In the genomic region with DNA sequence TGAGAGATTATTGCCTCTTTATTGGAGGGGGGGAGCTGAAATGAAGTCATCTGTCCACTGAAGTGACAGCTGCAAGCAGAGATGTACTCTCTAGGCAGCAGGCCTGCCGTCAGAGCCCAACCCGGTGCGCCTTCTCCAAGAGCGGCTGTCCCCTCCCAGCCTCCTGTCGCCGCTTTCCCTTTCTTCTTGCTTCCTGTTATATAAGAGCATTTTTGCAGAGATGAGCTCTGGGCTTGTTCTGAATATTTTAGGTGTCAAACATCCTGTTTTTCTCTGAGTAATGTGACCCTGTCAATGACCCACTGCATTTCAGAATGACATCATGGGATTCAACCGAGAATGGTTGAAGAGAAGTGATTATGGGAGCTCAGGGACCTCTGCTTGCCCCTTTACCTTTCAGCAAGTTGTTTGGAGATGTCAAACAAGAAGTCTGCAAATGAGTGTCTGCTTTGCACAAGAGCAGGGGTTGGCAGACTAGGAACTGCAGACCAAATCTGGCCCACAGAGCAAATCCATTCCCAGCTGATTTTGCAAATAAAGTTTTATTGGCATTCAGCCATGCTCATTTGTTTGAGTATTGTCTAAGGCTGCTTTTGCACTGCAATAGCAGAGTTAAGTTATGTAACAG, we compare ENCODE assay signal across 8 cellular contexts.
DNase-seq lines count a peak whose midpoint lies in the region; ATAC-seq and TF ChIP-seq lines count a peak whose summit lies in the region.

No MANE protein-coding gene starts in this region.

- peaks cover 2% of the 10 kb centered on the region for H3K27me3 Mint-ChIP-seq in activated CD8-positive, alpha-beta T cell treated with anti-CD3 and anti-CD28 coated beads, Interleukin-2, amount 10 ng/mL, durations not matched to agents 7 days and 5 days (ENCODE audit: low read depth)
- H3K27me3 Mint-ChIP-seq in natural killer cell (ENCODE audit: low read depth in 2 of 2), result peaks cover 0 to 8% of the 10 kb centered on the region in 2 donors
- peaks cover 3% of the 10 kb centered on the region for H3K27me3 Mint-ChIP-seq in mesothelial cell of epicardium (ENCODE audit: low read depth)

- H3K4me1 Mint-ChIP-seq in activated CD8-positive, alpha-beta T cell treated with anti-CD3 and anti-CD28 coated beads, Interleukin-2, amount 10 ng/mL, durations not matched to agents 7 days and 5 days (ENCODE audit: low read depth), result peaks cover 17% of the 10 kb centered on the region
- peaks cover under 1% of the 10 kb centered on the region for H3K4me1 Mint-ChIP-seq in stimulated activated effector memory CD8-positive, alpha-beta T cell treated with anti-CD3 and anti-CD28 coated beads, Interleukin-12 subunit alpha, Interleukin-12 subunit beta, amount 100 ng/mL, for 72 hours
- H3K4me1 Mint-ChIP-seq in natural killer cell (peaks cover 0 to under 1% of the 10 kb centered on the region in 2 donors), mesothelial cell of epicardium (no peaks in the 10 kb centered on the region)

- POLR2A ChIA-PET in activated CD8-positive, alpha-beta T cell treated with anti-CD3 and anti-CD28 coated beads, Interleukin-2, amount 10 ng/mL, durations not matched to agents 7 days and 5 days (lab: Charles Lee), result no interaction called here

- peak overlapping the region; percentile 26 for H3K27ac Mint-ChIP-seq in activated CD8-positive, alpha-beta T cell treated with anti-CD3 and anti-CD28 coated beads, Interleukin-2, amount 10 ng/mL, durations not matched to agents 7 days and 5 days
- no peak overlapping the region for H3K27ac Mint-ChIP-seq in stimulated activated effector memory CD8-positive, alpha-beta T cell treated with anti-CD3 and anti-CD28 coated beads, Interleukin-12 subunit alpha, Interleukin-12 subunit beta, amount 100 ng/mL, for 72 hours
- no peak overlapping the region for H3K27ac Mint-ChIP-seq in natural killer cell
- no peak overlapping the region for H3K27ac Mint-ChIP-seq in mesothelial cell of epicardium

- CTCF ChIA-PET in activated CD8-positive, alpha-beta T cell treated with anti-CD3 and anti-CD28 coated beads, Interleukin-2, amount 10 ng/mL, durations not matched to agents 7 days and 5 days (lab: Charles Lee), result interaction anchor here (1.1 to 1.2 kb wide), 2 partner anchors 37 to 97 kb away, joined by 4 to 6 read pairs; no protein-coding TSS in a partner anchor

- no peaks in the 10 kb centered on the region for H3K9me3 Mint-ChIP-seq in activated CD8-positive, alpha-beta T cell treated with anti-CD3 and anti-CD28 coated beads, Interleukin-2, amount 10 ng/mL, durations not matched to agents 7 days and 5 days (ENCODE audit: insufficient read depth)
- no peaks in the 10 kb centered on the region for H3K9me3 Mint-ChIP-seq in stimulated activated effector memory CD8-positive, alpha-beta T cell treated with anti-CD3 and anti-CD28 coated beads, Interleukin-12 subunit alpha, Interleukin-12 subunit beta, amount 100 ng/mL, for 72 hours
- no peaks in the 10 kb centered on the region for H3K9me3 Mint-ChIP-seq in natural killer cell
- peaks cover 8% of the 10 kb centered on the region for H3K9me3 Mint-ChIP-seq in mesothelial cell of epicardium

- H3K4me3 Mint-ChIP-seq in activated CD8-positive, alpha-beta T cell treated with anti-CD3 and anti-CD28 coated beads, Interleukin-2, amount 10 ng/mL, durations not matched to agents 7 days and 5 days, result no peak overlapping the region
- no peak overlapping the region for H3K4me3 Mint-ChIP-seq in stimulated activated effector memory CD8-positive, alpha-beta T cell treated with anti-CD3 and anti-CD28 coated beads, Interleukin-12 subunit alpha, Interleukin-12 subunit beta, amount 100 ng/mL, for 72 hours
- H3K4me3 Mint-ChIP-seq in natural killer cell (no peak overlapping the region), mesothelial cell of epicardium (no peak overlapping the region)

- H3K36me3 Mint-ChIP-seq in activated CD8-positive, alpha-beta T cell treated with anti-CD3 and anti-CD28 coated beads, Interleukin-2, amount 10 ng/mL, durations not matched to agents 7 days and 5 days (ENCODE audit: low read depth), result no peaks in the 10 kb centered on the region
- H3K36me3 Mint-ChIP-seq in stimulated activated effector memory CD8-positive, alpha-beta T cell treated with anti-CD3 and anti-CD28 coated beads, Interleukin-12 subunit alpha, Interleukin-12 subunit beta, amount 100 ng/mL, for 72 hours, result no peaks in the 10 kb centered on the region
- H3K36me3 Mint-ChIP-seq in natural killer cell, result no peaks in the 10 kb centered on the region
- no peaks in the 10 kb centered on the region for H3K36me3 Mint-ChIP-seq in mesothelial cell of epicardium

- DNase-seq in NCI-H748 (lab: John Stamatoyannopoulos, UW; ENCODE audit: unreplicated experiment) (peak; percentile 12), NCI-H748 treated with DMSO at 0.1 percent for 48 hours (lab: John Stamatoyannopoulos, UW) (no peak), cardiac septum (ENCODE audit: low spot score) (peak; percentile 76), natural killer cell (no peak), mesothelial cell of epicardium (ENCODE audit: low spot score in 2 of 2, unreplicated experiment in 2 of 2) (no peak)
- peak; percentile 30 for DNase-seq in activated CD8-positive, alpha-beta T cell treated with anti-CD3 and anti-CD28 coated beads, Interleukin-2, amount 10 ng/mL, durations not matched to agents 7 days and 5 days
- no peak for DNase-seq in stimulated activated effector memory CD8-positive, alpha-beta T cell treated with anti-CD3 and anti-CD28 coated beads, Interleukin-12 subunit alpha, Interleukin-12 subunit beta, amount 100 ng/mL, for 72 hours (ENCODE audit: low spot score in 2 of 2)

- ATAC-seq in activated CD8-positive, alpha-beta T cell treated with anti-CD3 and anti-CD28 coated beads, Interleukin-2, amount 10 ng/mL, durations not matched to agents 7 days and 5 days, result no peak
- ATAC-seq in stimulated activated effector memory CD8-positive, alpha-beta T cell treated with anti-CD3 and anti-CD28 coated beads, Interleukin-12 subunit alpha, Interleukin-12 subunit beta, amount 100 ng/mL, for 72 hours, result peak; percentile 76
- ATAC-seq in GM19452 (IDR thresholded peaks at IDR 0.05; ENCODE audit: unreplicated experiment) (no peak), natural killer cell (no peak)

- intact Hi-C loops in cardiac septum (cut with DNase I), result no loop called here
- intact Hi-C loops in natural killer cell (cut with micrococcal nuclease), result no loop called here

- no peak for TF ChIP-seq CTCF in natural killer cell (IDR thresholded peaks at IDR 0.05)
- TF ChIP-seq CTCF in mesothelial cell of epicardium (IDR thresholded peaks at IDR 0.05; ENCODE audit: unreplicated experiment), result no peak

Comparison
In these comparisons a context has a peak if more than half of its experiments do, and no peak if none do; other contexts are left out.
1. DNase-seq: peak in NCI-H748 (single experiment), activated CD8-positive, alpha-beta T cell treated with anti-CD3 and anti-CD28 coated beads, Interleukin-2, amount 10 ng/mL, durations not matched to agents 7 days and 5 days (single experiment) and cardiac septum (single experiment); none in NCI-H748 treated with DMSO at 0.1 percent for 48 hours (single experiment), stimulated activated effector memory CD8-positive, alpha-beta T cell treated with anti-CD3 and anti-CD28 coated beads, Interleukin-12 subunit alpha, Interleukin-12 subunit beta, amount 100 ng/mL, for 72 hours (0 of 2), natural killer cell (single experiment) and mesothelial cell of epicardium (0 of 2).